In genomic region chr3:124858275-124858674, GRCh38 we compare ENCODE assay signal across 18 cellular contexts. TPM values are rescaled to one million over a fixed set of nuclear protein-coding genes. Genes with fewer than 3 reads are reported as not detected.
A peak's percentile ranks its signal among the peaks of the same experiment; 100 is the strongest.
DNase-seq lines count a peak whose midpoint lies in the region; FAIRE-seq and TF ChIP-seq lines count a peak whose summit lies in the region.
"Had no signal": no experiment of that assay in that cellular context is flagged by ENCODE, and none has a peak within 500 bp of the region (broad histone marks: within the 10 kb centered on the region; RNA-seq: fewer than 3 reads in every experiment).

No MANE protein-coding gene starts in this region.

- H3K4me3 ChIP-seq in fibroblast of mammary gland (ENCODE audit: control insufficient read depth, low read depth, low read length) (no peak overlapping the region), spleen (no peak overlapping the region), OCI-LY7 (ENCODE audit: low read depth, low read length, poor library complexity, severe bottlenecking) (no peak overlapping the region)

- CTCF ChIA-PET in OCI-LY7 (lab: Charles Lee; ENCODE audit: unreplicated experiment), result interaction anchor here (0.6 kb wide), 1 partner anchor 304 kb away, joined by 5 read pairs; no protein-coding TSS in a partner anchor
- CTCF ChIA-PET in RWPE1 (lab: Yijun Ruan, JAX), result interaction anchor here (1.3 kb wide), 1 partner anchor 13 kb away, joined by 5 read pairs; no protein-coding TSS in a partner anchor

- H4K20me1 ChIP-seq in OCI-LY7 (ENCODE audit: insufficient read depth, low read length), result no peaks in the 10 kb centered on the region

- peak; percentile 72 for DNase-seq in H4 (ENCODE audit: low spot score)
- DNase-seq in amniotic epithelial cell (ENCODE audit: low read depth), result peak; percentile 77
- DNase-seq in fibroblast of mammary gland (ENCODE audit: low read depth), result peak; percentile 75
- DNase-seq in spleen, result no peak
- no peak for DNase-seq in OCI-LY7 (ENCODE audit: low spot score)
- DNase-seq in RWPE1 (ENCODE audit: low spot score), result no peak
- DNase-seq in hypothalamus (lab: John Stamatoyannopoulos, UW), result no peak
- no peak for DNase-seq in GM12891 (ENCODE audit: insufficient read length, low spot score)
- DNase-seq: activated CD4-positive, CD25-positive, alpha-beta regulatory T cell; activated CD8-positive, alpha-beta memory T cell treated with anti-CD3 and anti-CD28 coated beads, Interleukin-2, amount 50 U/mL, for 48 hours; CD4-positive, alpha-beta T cell; hippocampal formation; left colon; naive thymus-derived CD8-positive, alpha-beta T cell; NCI-H1105 treated with DMSO at 0.1 percent for 48 hours; retina; stimulated activated naive CD4-positive, alpha-beta T cell had no signal

- no peak for FAIRE-seq in GM12891 (lab: Jason Lieb, UNC)
- FAIRE-seq: GM19239 had no signal

- intact Hi-C loops in spleen (cut with DNase I; ENCODE audit: low total_unique reads) (no loop called here), OCI-LY7 (cut with micrococcal nuclease; ENCODE audit: unreplicated experiment) (no loop called here)

- H3K27me3 ChIP-seq in spleen (replicated peaks in 1 of 7), result no peaks in the 10 kb centered on the region

- H3K9me3 ChIP-seq in spleen (no peaks in the 10 kb centered on the region), OCI-LY7 (ENCODE audit: low read length) (no peaks in the 10 kb centered on the region)

- H3K79me2 ChIP-seq in OCI-LY7 (ENCODE audit: insufficient read depth, low read depth, low read length), result no peaks in the 10 kb centered on the region

- TF ChIP-seq CTCF in fibroblast of mammary gland (conservative IDR thresholded peaks at IDR 0.05; ENCODE audit: control insufficient read depth, insufficient read depth, low read depth, low read length) (no peak), spleen (IDR thresholded peaks at IDR 0.05 in 8 of 11, conservative IDR thresholded peaks at IDR 0.05 in 3 of 11) (no peak), OCI-LY7 (conservative IDR thresholded peaks at IDR 0.05; ENCODE audit: low read length) (no peak), RWPE1 (conservative IDR thresholded peaks at IDR 0.05; ENCODE audit: low read depth) (no peak)

- H3K36me3 ChIP-seq in spleen (peaks cover 0 to 5% (median 0%) of the 10 kb centered on the region in 6 donors), OCI-LY7 (ENCODE audit: insufficient read depth, low read length) (no peaks in the 10 kb centered on the region)

- H2AFZ ChIP-seq in OCI-LY7 (ENCODE audit: low read length), result no peak overlapping the region

- BruUV-seq in OCI-LY7 (replicated peaks; lab: Mats Ljungman, UMichigan), result no TSS peak

- H3K4me2 ChIP-seq in OCI-LY7 (ENCODE audit: low read length), result no peak overlapping the region

- peaks cover 4 to 40% (median 21%) of the 10 kb centered on the region in 6 donors for H3K4me1 ChIP-seq in spleen
- no peaks in the 10 kb centered on the region for H3K4me1 ChIP-seq in OCI-LY7 (ENCODE audit: insufficient read depth, low read length, poor library complexity, severe bottlenecking)

- no peak for TF ChIP-seq POLR2A in spleen (IDR thresholded peaks at IDR 0.05)
- no peak for TF ChIP-seq POLR2A in GM12891 (IDR thresholded peaks at IDR 0.05; ENCODE audit: low read depth, low read length)

- H3K9me2 ChIP-seq in OCI-LY7 (ENCODE audit: insufficient read depth, low read length), result no peaks in the 10 kb centered on the region

- POLR2A ChIA-PET in OCI-LY7 (lab: Charles Lee), result no interaction called here
- POLR2A ChIA-PET in RWPE1 (lab: Yijun Ruan, JAX; ENCODE audit: low non-redundant PET), result no interaction called here

- WGBS in spleen, 5 donors, result 36 to 66% (median 42%) methylated on average over 1 of the region's 1 CpG

- H3K27ac ChIP-seq in spleen (peak overlapping the region; percentile 19 to 76 (median 66)), OCI-LY7 (ENCODE audit: low read depth, low read length, poor library complexity, severe bottlenecking) (no peak overlapping the region), RWPE1 (no peak overlapping the region)

TF ChIP-seq in GM12891, 5 proteins besides CTCF, POLR2A, EP300 and RAD21:
- no peak for TF ChIP-seq POLR2AphosphoS5 (IDR thresholded peaks at IDR 0.05; ENCODE audit: low read depth, low read length)
- TF ChIP-seq POU2F2 (IDR thresholded peaks at IDR 0.05; ENCODE audit: low read depth, low read length), result no peak
- no peak for TF ChIP-seq TAF1 (IDR thresholded peaks at IDR 0.05; ENCODE audit: low read depth, low read length)
- TF ChIP-seq SPI1 (IDR thresholded peaks at IDR 0.05; ENCODE audit: low read depth, low read length), result no peak
- no peak for TF ChIP-seq PAX5 (IDR thresholded peaks at IDR 0.05; ENCODE audit: insufficient read depth, low read length, severe bottlenecking)

RNA-seq across cellular contexts. Expression of gene ITGB5, which starts 28.9 kb away (rescaled TPM):
- total RNA-seq in H4 (2014; rRNA removed; shearing (Covaris generic)), result 189 and 223 TPM in 2 replicates
- total RNA-seq in spleen (100 to 1,000 TPM in 5 of 7 donors, 10 to 100 TPM in 2; 71.9 to 227 (median 126) TPM), OCI-LY7 (2022) (not detected in 2 replicates)
- polyA plus RNA-seq in spleen, result 10 to 100 TPM in 1 of 3 donors, 1 to 10 TPM in 2; 7.4 to 14.8 (median 9.8) TPM
- total RNA-seq in OCI-LY7 (2014; rRNA removed; shearing (Covaris generic)), result not detected in 2 replicates
- polyA plus RNA-seq in GM12891 (2012; ENCODE audit: low read depth, missing spikeins), result 0.65 TPM

Comparison
In these comparisons a context has a peak if more than half of its experiments do, and no peak if none do; other contexts are left out.
1. DNase-seq: peak in H4 (single experiment), amniotic epithelial cell (single experiment) and fibroblast of mammary gland (single experiment); none in spleen (single experiment), OCI-LY7 (single experiment), RWPE1 (single experiment), hypothalamus (0 of 51) and GM12891 (single experiment).
2. H3K27ac ChIP-seq: peak in spleen (8 of 8); none in OCI-LY7 (single experiment) and RWPE1 (single experiment).
3. RNA of gene ITGB5, which starts 28.9 kb away (total RNA-seq): 189 to 223 TPM in H4 and 71.9 to 227 TPM in spleen; not detected in OCI-LY7; every median in the first group is over 10 times any median in the second.